Comparison of ENCODE assay signal across 19 cellular contexts in genomic region chr13:23588576-23589141, GRCh38. TPM values are rescaled to one million over a fixed set of nuclear protein-coding genes. Genes with fewer than 3 reads are reported as not detected.
"Had no signal": no experiment of that assay in that cellular context is flagged by ENCODE, and none has a peak within 500 bp of the region (broad histone marks: within the 10 kb centered on the region; RNA-seq: fewer than 3 reads in every experiment).

No MANE protein-coding gene starts in this region.

- H3K4me3 ChIP-seq: body of pancreas, colonic mucosa, prostate gland had no signal

- H3K9me3 ChIP-seq: body of pancreas, colonic mucosa, prostate gland had no signal

- H3K4me3 Mint-ChIP-seq: activated B cell treated with CpG ODN at 0.5 μM for 24 hours; activated CD4-positive, alpha-beta T cell treated with anti-CD3 and anti-CD28 coated beads, Interleukin-2, amount 10 ng/mL, durations not matched to agents 24 days and 14 days; activated CD8-positive, alpha-beta T cell treated with anti-CD3 and anti-CD28 coated beads, Interleukin-2, amount 10 ng/mL, durations not matched to agents 7 days and 5 days; activated naive CD8-positive, alpha-beta T cell; natural killer cell; stimulated activated naive CD8-positive, alpha-beta T cell treated with anti-CD3 and anti-CD28 coated beads, Interleukin-15, amount 100 ng/mL, for 72 hours had no signal

- ATAC-seq: activated CD8-positive, alpha-beta T cell treated with anti-CD3 and anti-CD28 coated beads, Interleukin-2, amount 10 ng/mL, durations not matched to agents 7 days and 5 days; body of pancreas; esophagus mucosa; natural killer cell; stimulated activated naive CD8-positive, alpha-beta T cell treated with anti-CD3 and anti-CD28 coated beads, Interleukin-15, amount 100 ng/mL, for 72 hours had no signal

- DNase-seq: activated B cell treated with CpG ODN at 0.5 μM for 24 hours; activated CD4-positive, alpha-beta T cell treated with anti-CD3 and anti-CD28 coated beads, Interleukin-2, amount 10 ng/mL, durations not matched to agents 24 days and 14 days; activated CD8-positive, alpha-beta memory T cell treated with anti-CD3 and anti-CD28 coated beads, Interleukin-2, amount 50 U/mL, for 4 hours; activated CD8-positive, alpha-beta T cell treated with anti-CD3 and anti-CD28 coated beads, Interleukin-2, amount 10 ng/mL, durations not matched to agents 7 days and 5 days; activated gamma-delta T cell; activated T-cell treated with anti-CD3 and anti-CD28 coated beads, Interleukin-2, amount 50 U/mL, for 48 hours; amygdala; body of pancreas; central memory CD4-positive, alpha-beta T cell; colonic mucosa; hypothalamus; natural killer cell; nucleus accumbens; stimulated activated CD4-positive, alpha-beta T cell treated with anti-CD3 and anti-CD28 coated beads, Interleukin-1b, Interleukin-23, amount 100 ng/mL, for 48 hours; stimulated activated naive CD8-positive, alpha-beta T cell treated with anti-CD3 and anti-CD28 coated beads, Interleukin-15, amount 100 ng/mL, for 72 hours; SW 1271 had no signal

- H3K4me1 Mint-ChIP-seq: activated B cell treated with CpG ODN at 0.5 μM for 24 hours; activated CD4-positive, alpha-beta T cell treated with anti-CD3 and anti-CD28 coated beads, Interleukin-2, amount 10 ng/mL, durations not matched to agents 24 days and 14 days; natural killer cell; stimulated activated naive CD8-positive, alpha-beta T cell treated with anti-CD3 and anti-CD28 coated beads, Interleukin-15, amount 100 ng/mL, for 72 hours had no signal

- H3K4me1 ChIP-seq: body of pancreas, colonic mucosa, prostate gland had no signal

- H3K36me3 Mint-ChIP-seq: activated naive CD8-positive, alpha-beta T cell; natural killer cell had no signal

- H3K9me3 Mint-ChIP-seq: activated B cell treated with CpG ODN at 0.5 μM for 24 hours; activated CD4-positive, alpha-beta T cell treated with anti-CD3 and anti-CD28 coated beads, Interleukin-2, amount 10 ng/mL, durations not matched to agents 24 days and 14 days; natural killer cell; stimulated activated naive CD8-positive, alpha-beta T cell treated with anti-CD3 and anti-CD28 coated beads, Interleukin-15, amount 100 ng/mL, for 72 hours had no signal

- H3K27me3 ChIP-seq: body of pancreas, colonic mucosa had no signal

- H3K27ac Mint-ChIP-seq: activated B cell treated with CpG ODN at 0.5 μM for 24 hours; activated CD4-positive, alpha-beta T cell treated with anti-CD3 and anti-CD28 coated beads, Interleukin-2, amount 10 ng/mL, durations not matched to agents 24 days and 14 days; activated CD8-positive, alpha-beta T cell treated with anti-CD3 and anti-CD28 coated beads, Interleukin-2, amount 10 ng/mL, durations not matched to agents 7 days and 5 days; activated naive CD8-positive, alpha-beta T cell; natural killer cell; stimulated activated naive CD8-positive, alpha-beta T cell treated with anti-CD3 and anti-CD28 coated beads, Interleukin-15, amount 100 ng/mL, for 72 hours had no signal

- H3K36me3 ChIP-seq: colonic mucosa, prostate gland had no signal

RNA-seq across cellular contexts. Expression of gene TNFRSF19, which starts 18.4 kb away (rescaled TPM):
- total RNA-seq: activated B cell treated with CpG ODN at 0.5 μM for 24 hours; activated CD4-positive, alpha-beta T cell treated with anti-CD3 and anti-CD28 coated beads, Interleukin-2, amount 10 ng/mL, durations not matched to agents 24 days and 14 days had no signal
